ENCODE assay signal across 18 cellular contexts in genomic region chr10:43133196-43133808, GRCh38. TPM values are rescaled to one million over a fixed set of nuclear protein-coding genes. Genes with fewer than 3 reads are reported as not detected.
A peak's percentile ranks its signal among the peaks of the same experiment; 100 is the strongest.
DNase-seq lines count a peak whose midpoint lies in the region; ATAC-seq, FAIRE-seq and TF ChIP-seq lines count a peak whose summit lies in the region.
"Had no signal": no experiment of that assay in that cellular context is flagged by ENCODE, and none has a peak within 500 bp of the region (broad histone marks: within the 10 kb centered on the region; RNA-seq: fewer than 3 reads in every experiment).

No MANE protein-coding gene starts in this region.

- H2AFZ ChIP-seq in astrocyte (ENCODE audit: low read depth, low read length): no peak overlapping the region
- H2AFZ ChIP-seq in smooth muscle cell (ENCODE audit: low read depth): no peak overlapping the region

- no peak overlapping the region for H3K4me2 ChIP-seq in astrocyte (ENCODE audit: low read length)
- no peak overlapping the region for H3K4me2 ChIP-seq in smooth muscle cell

- H3K36me3 ChIP-seq in CD4-positive, CD25-positive, alpha-beta regulatory T cell (ENCODE audit: control insufficient read depth, insufficient read depth, low read length): no peaks in the 10 kb centered on the region
- H3K36me3 ChIP-seq in astrocyte (ENCODE audit: insufficient read depth, low read length): no peaks in the 10 kb centered on the region
- no peaks in the 10 kb centered on the region for H3K36me3 ChIP-seq in naive thymus-derived CD4-positive, alpha-beta T cell (ENCODE audit: control insufficient read depth in 2 of 3, insufficient read depth in 3 of 3, low read length in 3 of 3)
- no peaks in the 10 kb centered on the region for H3K36me3 ChIP-seq in smooth muscle cell (ENCODE audit: low read depth)

- 81% methylated on average over 2 of the region's 2 CpGs for WGBS in smooth muscle cell (ENCODE audit: low lambda C conversion rate)

- H3K9ac ChIP-seq in astrocyte (ENCODE audit: low read length): no peak overlapping the region
- H3K9ac ChIP-seq in smooth muscle cell (ENCODE audit: low read depth): no peak overlapping the region

- H3K79me2 ChIP-seq in astrocyte (ENCODE audit: insufficient read depth, low read length) (peaks cover 9% of the 10 kb centered on the region), smooth muscle cell (ENCODE audit: low read depth) (peaks cover 17% of the 10 kb centered on the region)

- peak overlapping the region; percentile 28 for H3K27ac Mint-ChIP-seq in T-helper 1 cell treated with Interleukin-12 subunit alpha and Interleukin-12 subunit beta and Interleukin-4 antibody, amounts not matched to agents 30 μg/mL and 1 μg/mL, for 36 hours
- H3K27ac Mint-ChIP-seq in CD4-positive, CD25-positive, alpha-beta regulatory T cell: peak overlapping the region in 2 of 3 donors; percentile 48 to 58
- H3K27ac Mint-ChIP-seq in astrocyte (ENCODE audit: unreplicated experiment) (no peak overlapping the region), natural killer cell (peak overlapping the region; percentile 33 to 63)
- H3K27ac Mint-ChIP-seq in naive thymus-derived CD4-positive, alpha-beta T cell: no peak overlapping the region

- no peak overlapping the region for H3K4me3 ChIP-seq in CD4-positive, CD25-positive, alpha-beta regulatory T cell (ENCODE audit: low read depth, low read length)
- H3K4me3 ChIP-seq in astrocyte (ENCODE audit: insufficient read depth, low read depth, low read length): no peak overlapping the region
- no peak overlapping the region for H3K4me3 ChIP-seq in naive thymus-derived CD4-positive, alpha-beta T cell (ENCODE audit: low read length)
- no peak overlapping the region for H3K4me3 ChIP-seq in smooth muscle cell

- H3K9me3 Mint-ChIP-seq in T-helper 1 cell treated with Interleukin-12 subunit alpha and Interleukin-12 subunit beta and Interleukin-4 antibody, amounts not matched to agents 30 μg/mL and 1 μg/mL, for 36 hours: no peaks in the 10 kb centered on the region
- H3K9me3 Mint-ChIP-seq in CD4-positive, CD25-positive, alpha-beta regulatory T cell: no peaks in the 10 kb centered on the region
- H3K9me3 Mint-ChIP-seq in astrocyte (ENCODE audit: unreplicated experiment): no peaks in the 10 kb centered on the region
- H3K9me3 Mint-ChIP-seq in natural killer cell: no peaks in the 10 kb centered on the region
- H3K9me3 Mint-ChIP-seq in naive thymus-derived CD4-positive, alpha-beta T cell: no peaks in the 10 kb centered on the region

- no peaks in the 10 kb centered on the region for H3K9me3 ChIP-seq in CD4-positive, CD25-positive, alpha-beta regulatory T cell (ENCODE audit: control insufficient read depth in 2 of 2, low read length in 2 of 2)
- H3K9me3 ChIP-seq in astrocyte (ENCODE audit: insufficient read depth, low read depth, low read length) (no peaks in the 10 kb centered on the region), smooth muscle cell (replicated peaks; ENCODE audit: low read depth) (no peaks in the 10 kb centered on the region)
- no peaks in the 10 kb centered on the region for H3K9me3 ChIP-seq in naive thymus-derived CD4-positive, alpha-beta T cell (ENCODE audit: control insufficient read depth in 2 of 3, low read length in 3 of 3)
- H3K9me3 ChIP-seq: Caco-2 had no signal

- POLR2A ChIA-PET in naive thymus-derived CD4-positive, alpha-beta T cell (lab: Charles Lee): interaction anchor here (0.7 kb wide), 2 partner anchors 12 to 14 kb away, joined by 3 read pairs; no protein-coding TSS in a partner anchor

- H3K36me3 Mint-ChIP-seq in T-helper 1 cell treated with Interleukin-12 subunit alpha and Interleukin-12 subunit beta and Interleukin-4 antibody, amounts not matched to agents 30 μg/mL and 1 μg/mL, for 36 hours (ENCODE audit: low read depth): peaks cover 18% of the 10 kb centered on the region
- H3K36me3 Mint-ChIP-seq in CD4-positive, CD25-positive, alpha-beta regulatory T cell: no peaks in the 10 kb centered on the region
- peaks cover 5% of the 10 kb centered on the region for H3K36me3 Mint-ChIP-seq in astrocyte (ENCODE audit: low read depth, unreplicated experiment)
- no peaks in the 10 kb centered on the region for H3K36me3 Mint-ChIP-seq in natural killer cell
- H3K36me3 Mint-ChIP-seq in naive thymus-derived CD4-positive, alpha-beta T cell: peaks cover 0 to 9% (median 0%) of the 10 kb centered on the region in 5 donors

- peaks cover 12% of the 10 kb centered on the region for H3K4me1 ChIP-seq in CD4-positive, CD25-positive, alpha-beta regulatory T cell (ENCODE audit: control insufficient read depth, insufficient read depth, low read length, poor library complexity, severe bottlenecking)
- H3K4me1 ChIP-seq in astrocyte (ENCODE audit: insufficient read depth, low read length) (peaks cover 10% of the 10 kb centered on the region), smooth muscle cell (ENCODE audit: low read depth) (peaks cover 8% of the 10 kb centered on the region)
- no peaks in the 10 kb centered on the region for H3K4me1 ChIP-seq in naive thymus-derived CD4-positive, alpha-beta T cell (ENCODE audit: control insufficient read depth in 2 of 2, insufficient read depth in 2 of 2, low read length in 2 of 2)
- H3K4me1 ChIP-seq: Caco-2 had no signal

- DNase-seq in T-helper 1 cell (no peak), astrocyte (ENCODE audit: low read depth) (no peak), natural killer cell (no peak), smooth muscle cell (lab: John Stamatoyannopoulos, UW; ENCODE audit: unreplicated experiment) (no peak), substantia nigra (lab: John Stamatoyannopoulos, UW) (no peak)
- DNase-seq in CD4-positive, CD25-positive, alpha-beta regulatory T cell: no peak
- DNase-seq in naive thymus-derived CD4-positive, alpha-beta T cell: no peak
- DNase-seq: C1 segment of cervical spinal cord, Caco-2, DMS153, EL, KG1, NCI-H1436 treated with DMSO at 0.1 percent for 48 hours, NCI-H2029 treated with DMSO at 0.1 percent for 48 hours, NCI-H2171 treated with DMSO at 0.1 percent for 48 hours, NCI-H510A treated with DMSO at 0.1 percent for 48 hours, SHP77 had no signal

- no peaks in the 10 kb centered on the region for H3K27me3 ChIP-seq in CD4-positive, CD25-positive, alpha-beta regulatory T cell (ENCODE audit: control insufficient read depth, insufficient read depth, low read length)
- H3K27me3 ChIP-seq in astrocyte (ENCODE audit: insufficient read depth, low read length): peaks cover 8% of the 10 kb centered on the region
- no peaks in the 10 kb centered on the region for H3K27me3 ChIP-seq in naive thymus-derived CD4-positive, alpha-beta T cell (ENCODE audit: control insufficient read depth in 2 of 2, insufficient read depth in 2 of 2, low read length in 2 of 2)
- no peaks in the 10 kb centered on the region for H3K27me3 ChIP-seq in smooth muscle cell (ENCODE audit: low read depth)

- TF ChIP-seq CTCF in astrocyte (IDR thresholded peaks at IDR 0.05; ENCODE audit: insufficient read depth, low read depth, low read length) (no peak), natural killer cell (IDR thresholded peaks at IDR 0.05) (no peak), smooth muscle cell (IDR thresholded peaks at IDR 0.05; ENCODE audit: borderline replicate concordance, insufficient read depth, poor library complexity, severe bottlenecking) (no peak)

- H4K20me1 ChIP-seq in astrocyte (ENCODE audit: insufficient read depth, low read length) (no peaks in the 10 kb centered on the region), smooth muscle cell (ENCODE audit: low read depth) (no peaks in the 10 kb centered on the region)

- FAIRE-seq in astrocyte (lab: Jason Lieb, UNC): no peak

- peaks cover 62% of the 10 kb centered on the region for H3K4me1 Mint-ChIP-seq in T-helper 1 cell treated with Interleukin-12 subunit alpha and Interleukin-12 subunit beta and Interleukin-4 antibody, amounts not matched to agents 30 μg/mL and 1 μg/mL, for 36 hours (ENCODE audit: low read depth)
- peaks cover 5 to 32% (median 18%) of the 10 kb centered on the region in 4 donors for H3K4me1 Mint-ChIP-seq in CD4-positive, CD25-positive, alpha-beta regulatory T cell
- H3K4me1 Mint-ChIP-seq in astrocyte (ENCODE audit: low read depth, unreplicated experiment): peaks cover 42% of the 10 kb centered on the region
- H3K4me1 Mint-ChIP-seq in natural killer cell: peaks cover 54 to 63% of the 10 kb centered on the region in 2 donors
- H3K4me1 Mint-ChIP-seq in naive thymus-derived CD4-positive, alpha-beta T cell: peaks cover 10 to 77% (median 21%) of the 10 kb centered on the region in 7 donors

- ATAC-seq in CD4-positive, CD25-positive, alpha-beta regulatory T cell (ENCODE audit: low read depth in 2 of 2): no peak
- ATAC-seq in natural killer cell: no peak
- no peak for ATAC-seq in naive thymus-derived CD4-positive, alpha-beta T cell

- H3F3A ChIP-seq in smooth muscle cell (ENCODE audit: low read depth): peaks cover 17% of the 10 kb centered on the region

- no peak overlapping the region for H3K27ac ChIP-seq in CD4-positive, CD25-positive, alpha-beta regulatory T cell (ENCODE audit: insufficient read depth, low read length, poor library complexity, severe bottlenecking)
- H3K27ac ChIP-seq in astrocyte (ENCODE audit: low read depth, low read length) (no peak overlapping the region), smooth muscle cell (ENCODE audit: low read depth) (no peak overlapping the region), substantia nigra (ENCODE audit: low read depth, low read length, poor library complexity, severe bottlenecking) (no peak overlapping the region)
- no peak overlapping the region for H3K27ac ChIP-seq in naive thymus-derived CD4-positive, alpha-beta T cell (ENCODE audit: low read depth, low read length)

- intact Hi-C loops in natural killer cell (cut with micrococcal nuclease): no loop called here
- intact Hi-C loops in naive thymus-derived CD4-positive, alpha-beta T cell (cut with micrococcal nuclease): loop anchor here in 1 of 2 donors (10.0 kb wide), 2 partner anchors 511 to 579 kb away; partner anchors contain the start of gene ZNF32

- CTCF ChIA-PET in naive thymus-derived CD4-positive, alpha-beta T cell (lab: Charles Lee): no interaction called here

- no peak overlapping the region for H3K4me3 Mint-ChIP-seq in T-helper 1 cell treated with Interleukin-12 subunit alpha and Interleukin-12 subunit beta and Interleukin-4 antibody, amounts not matched to agents 30 μg/mL and 1 μg/mL, for 36 hours
- peak overlapping the region in 1 of 4 donors; percentile 33 for H3K4me3 Mint-ChIP-seq in CD4-positive, CD25-positive, alpha-beta regulatory T cell
- H3K4me3 Mint-ChIP-seq in astrocyte (ENCODE audit: unreplicated experiment) (peak overlapping the region; percentile 41), natural killer cell (peak overlapping the region; percentile 4)
- H3K4me3 Mint-ChIP-seq in naive thymus-derived CD4-positive, alpha-beta T cell: no peak overlapping the region

- no peaks in the 10 kb centered on the region for H3K27me3 Mint-ChIP-seq in T-helper 1 cell treated with Interleukin-12 subunit alpha and Interleukin-12 subunit beta and Interleukin-4 antibody, amounts not matched to agents 30 μg/mL and 1 μg/mL, for 36 hours (ENCODE audit: low read depth)
- no peaks in the 10 kb centered on the region for H3K27me3 Mint-ChIP-seq in CD4-positive, CD25-positive, alpha-beta regulatory T cell
- H3K27me3 Mint-ChIP-seq in astrocyte (ENCODE audit: low read depth, unreplicated experiment): no peaks in the 10 kb centered on the region
- H3K27me3 Mint-ChIP-seq in natural killer cell (ENCODE audit: low read depth in 2 of 2): no peaks in the 10 kb centered on the region
- H3K27me3 Mint-ChIP-seq in naive thymus-derived CD4-positive, alpha-beta T cell: no peaks in the 10 kb centered on the region

RNA-seq across cellular contexts. Expression of gene CSGALNACT2, which starts 4.9 kb away (rescaled TPM):
- total RNA-seq in CD4-positive, CD25-positive, alpha-beta regulatory T cell: 69.4 TPM
- 10 to 100 TPM; 17.2 to 26.3 (median 22.8) TPM for polyA plus RNA-seq in CD4-positive, CD25-positive, alpha-beta regulatory T cell
- total RNA-seq in astrocyte (28.5 and 30.9 TPM in 2 replicates), natural killer cell (10 to 100 TPM; 49.9 to 57.4 (median 52.8) TPM), smooth muscle cell (40.4 and 43.2 TPM in 2 replicates)
- total RNA-seq in naive thymus-derived CD4-positive, alpha-beta T cell: 10 to 100 TPM; 47.3 to 57.5 (median 52.3) TPM
- polyA plus RNA-seq in naive thymus-derived CD4-positive, alpha-beta T cell: 10 to 100 TPM; 19.0 to 23.0 TPM
- polyA plus RNA-seq in smooth muscle cell: 29.1 and 35.6 TPM in 2 replicates

RNA-seq across cellular contexts. Expression of gene RET, which starts 56.4 kb away (rescaled TPM):
- 0.37 TPM for total RNA-seq in CD4-positive, CD25-positive, alpha-beta regulatory T cell
- not detected for polyA plus RNA-seq in CD4-positive, CD25-positive, alpha-beta regulatory T cell
- total RNA-seq in astrocyte (0.79 and 1.1 TPM in 2 replicates), natural killer cell (under 1 TPM in 1 of 3 donors, not detected in 2; 0.16 TPM), smooth muscle cell (0.94 and 1.9 TPM in 2 replicates)
- total RNA-seq in naive thymus-derived CD4-positive, alpha-beta T cell: under 1 TPM in 3 of 5 experiments, not detected in 2; 0.13 to 0.44 (median 0.20) TPM
- not detected for polyA plus RNA-seq in naive thymus-derived CD4-positive, alpha-beta T cell
- 0.70 and 1.7 TPM in 2 replicates for polyA plus RNA-seq in smooth muscle cell
- total RNA-seq: Caco-2 had no signal

Comparison
In these comparisons a context has a peak if more than half of its experiments do, and no peak if none do; other contexts are left out.
1. H3K27ac Mint-ChIP-seq: peak in T-helper 1 cell treated with Interleukin-12 subunit alpha and Interleukin-12 subunit beta and Interleukin-4 antibody, amounts not matched to agents 30 μg/mL and 1 μg/mL, for 36 hours (single experiment), CD4-positive, CD25-positive, alpha-beta regulatory T cell (2 of 3) and natural killer cell (2 of 2); none in astrocyte (single experiment) and naive thymus-derived CD4-positive, alpha-beta T cell (0 of 9).
2. H3K4me3 Mint-ChIP-seq: peak in astrocyte (single experiment) and natural killer cell (single experiment); none in T-helper 1 cell treated with Interleukin-12 subunit alpha and Interleukin-12 subunit beta and Interleukin-4 antibody, amounts not matched to agents 30 μg/mL and 1 μg/mL, for 36 hours (single experiment) and naive thymus-derived CD4-positive, alpha-beta T cell (0 of 10).